1 cellular context compared by ENCODE assay signal in genomic region chr9:120619751-120620655, GRCh38.
TF ChIP-seq lines count a peak whose summit lies in the region.

No MANE protein-coding gene starts in this region.

TF ChIP-seq in Ishikawa, 13 proteins besides CTCF, POLR2A, EP300 and RAD21 (continued from another document):
- no peak for TF ChIP-seq MAX (IDR thresholded peaks at IDR 0.05)
- no peak for TF ChIP-seq CEBPB (IDR thresholded peaks at IDR 0.05)
- no peak for TF ChIP-seq TEAD4 (IDR thresholded peaks at IDR 0.05)
